In genomic region chr7:7183833-7184463, GRCh38 we compare ENCODE assay signal across 8 cellular contexts. TPM values are rescaled to one million over a fixed set of nuclear protein-coding genes. Genes with fewer than 3 reads are reported as not detected.
DNase-seq lines count a peak whose midpoint lies in the region; ATAC-seq, FAIRE-seq and TF ChIP-seq lines count a peak whose summit lies in the region.

No MANE protein-coding gene starts in this region.

- H3K9me2 ChIP-seq in OCI-LY7 (ENCODE audit: insufficient read depth, low read length) = no peaks in the 10 kb centered on the region

- H3K36me3 ChIP-seq in OCI-LY7 (ENCODE audit: insufficient read depth, low read length) = peaks cover 15% of the 10 kb centered on the region
- no peaks in the 10 kb centered on the region for H3K36me3 ChIP-seq in pancreas

- no peak for ATAC-seq in pancreas
- ATAC-seq in GM21529 (IDR thresholded peaks at IDR 0.05; ENCODE audit: unreplicated experiment) = no peak

- peaks cover 49% of the 10 kb centered on the region for H3K79me2 ChIP-seq in OCI-LY7 (ENCODE audit: insufficient read depth, low read depth, low read length)

- H3K4me3 ChIP-seq in OCI-LY7 (ENCODE audit: low read depth, low read length, poor library complexity, severe bottlenecking) (peak overlapping the region; percentile 85), pancreas (peak overlapping the region in 3 of 4 donors; percentile 85 to 97 (median 93))

- peak overlapping the region; percentile 92 for H3K4me2 ChIP-seq in OCI-LY7 (ENCODE audit: low read length)

- H3K4me3 Mint-ChIP-seq in endothelial cell (ENCODE audit: unreplicated experiment) = peak overlapping the region; percentile 98

- H3K9me3 Mint-ChIP-seq in endothelial cell (ENCODE audit: unreplicated experiment) = no peaks in the 10 kb centered on the region

- H3K27ac Mint-ChIP-seq in endothelial cell (ENCODE audit: unreplicated experiment) = peak overlapping the region; percentile 86

- POLR2A ChIA-PET in GM10248 (lab: Yijun Ruan, JAX) = no interaction called here
- POLR2A ChIA-PET in OCI-LY7 (lab: Charles Lee) = interaction anchor here (0.5 to 1.5 kb wide), 8 partner anchors 19 to 1561 kb away, joined by 3 to 4 read pairs (median 3); no protein-coding TSS in a partner anchor

- no TSS peak for BruUV-seq in OCI-LY7 (replicated peaks; lab: Mats Ljungman, UMichigan)

- H2AFZ ChIP-seq in OCI-LY7 (ENCODE audit: low read length) = no peak overlapping the region; the same call in 1 of the 2 replicates

- intact Hi-C loops in OCI-LY7 (cut with micrococcal nuclease; ENCODE audit: unreplicated experiment) = loop anchor here (2.0 to 5.0 kb wide), 8 partner anchors 75 to 783 kb away; partner anchors contain the start of genes GLCCI1, MIOS and UMAD1
- intact Hi-C loops in pancreas (cut with DNase I) = no loop called here
- intact Hi-C loops in posterior vena cava (cut with DNase I) = no loop called here

- H4K20me1 ChIP-seq in OCI-LY7 (ENCODE audit: insufficient read depth, low read length) = peaks cover 23% of the 10 kb centered on the region; the same call in 1 of the 2 replicates

- H3K4me1 ChIP-seq in OCI-LY7 (ENCODE audit: insufficient read depth, low read length, poor library complexity, severe bottlenecking) (peaks cover 26% of the 10 kb centered on the region), pancreas (peaks cover 0 to 15% (median 10%) of the 10 kb centered on the region in 3 donors)

- H3K27ac ChIP-seq in OCI-LY7 (ENCODE audit: low read depth, low read length, poor library complexity, severe bottlenecking) (no peak overlapping the region), pancreas (peak overlapping the region in 2 of 4 donors; percentile 98 to 99)

- peaks cover 24% of the 10 kb centered on the region for H3K4me1 Mint-ChIP-seq in endothelial cell (ENCODE audit: unreplicated experiment)

- 28 to 37% methylated on average over 4 of the region's 4 CpGs for WGBS in pancreas, 2 donors

- DNase-seq in GM10248 (ENCODE audit: extremely low spot score) (peak; percentile 15), OCI-LY7 (ENCODE audit: low spot score) (peak; percentile 5), endothelial cell (ENCODE audit: low spot score) (no peak), pancreas (no peak), NCI-H446 treated with DMSO at 0.1 percent for 48 hours (lab: John Stamatoyannopoulos, UW) (no peak), posterior vena cava (ENCODE audit: low spot score) (no peak)
- DNase-seq in stimulated activated CD8-positive, alpha-beta memory T cell treated with anti-CD3 and anti-CD28 coated beads, Interleukin-4, amount 100 ng/mL, for 48 hours = no peak

- peaks cover 4% of the 10 kb centered on the region for H3K36me3 Mint-ChIP-seq in endothelial cell (ENCODE audit: low read depth, unreplicated experiment)

- no peaks in the 10 kb centered on the region for H3K27me3 ChIP-seq in pancreas

- peaks cover 10% of the 10 kb centered on the region for H3K27me3 Mint-ChIP-seq in endothelial cell (ENCODE audit: unreplicated experiment)

- H3K9me3 ChIP-seq in OCI-LY7 (ENCODE audit: low read length) (no peaks in the 10 kb centered on the region), pancreas (no peaks in the 10 kb centered on the region)

- no peak for TF ChIP-seq CTCF in GM10248 (IDR thresholded peaks at IDR 0.05; ENCODE audit: control extremely low read depth, extremely low read depth, low read depth, missing control alignments)
- no peak for TF ChIP-seq CTCF in OCI-LY7 (conservative IDR thresholded peaks at IDR 0.05; ENCODE audit: low read length)
- TF ChIP-seq CTCF in endothelial cell (IDR thresholded peaks at IDR 0.05; ENCODE audit: unreplicated experiment) = no peak
- no peak for TF ChIP-seq CTCF in pancreas (IDR thresholded peaks at IDR 0.05)

- FAIRE-seq in pancreas (lab: Jason Lieb, UNC) = no peak

- CTCF ChIA-PET in GM10248 (lab: Yijun Ruan, JAX) (interaction anchor here (1.3 to 1.4 kb wide), 2 partner anchors 90 to 392 kb away, joined by 3 to 4 read pairs; no protein-coding TSS in a partner anchor), OCI-LY7 (lab: Charles Lee; ENCODE audit: unreplicated experiment) (no interaction called here)

RNA-seq across cellular contexts. Expression of gene C1GALT1, which starts 1.6 kb away (rescaled TPM):
- total RNA-seq in OCI-LY7 (2014; rRNA removed; shearing (Covaris generic)) = 18.9 and 28.9 TPM in 2 replicates
- total RNA-seq in OCI-LY7 (2022) (30.0 and 31.6 TPM in 2 replicates), endothelial cell (ENCODE audit: unreplicated experiment) (39.7 TPM), pancreas (10 to 100 TPM in 2 of 6 donors, 1 to 10 TPM in 4; 4.5 to 14.5 (median 7.0) TPM), posterior vena cava (10 to 100 TPM; 26.1 to 28.8 TPM)
- polyA plus RNA-seq in pancreas = 1 to 10 TPM; 3.2 to 9.0 TPM

Comparison
In these comparisons a context has a peak if more than half of its experiments do, and no peak if none do; other contexts are left out.
1. DNase-seq: peak in GM10248 (single experiment) and OCI-LY7 (single experiment); none in endothelial cell (single experiment), pancreas (0 of 6), stimulated activated CD8-positive, alpha-beta memory T cell treated with anti-CD3 and anti-CD28 coated beads, Interleukin-4, amount 100 ng/mL, for 48 hours (single experiment), NCI-H446 treated with DMSO at 0.1 percent for 48 hours (single experiment) and posterior vena cava (single experiment).